ENCODE assay signal across 12 cellular contexts in genomic region chr9:107309271-107309670, GRCh38. TPM values are rescaled to one million over a fixed set of nuclear protein-coding genes. Genes with fewer than 3 reads are reported as not detected.
DNase-seq lines count a peak whose midpoint lies in the region; ATAC-seq, FAIRE-seq and TF ChIP-seq lines count a peak whose summit lies in the region.
"Had no signal": no experiment of that assay in that cellular context is flagged by ENCODE, and none has a peak within 500 bp of the region (broad histone marks: within the 10 kb centered on the region; RNA-seq: fewer than 3 reads in every experiment).

No MANE protein-coding gene starts in this region.

- TF ChIP-seq POLR2A in GM12891 (IDR thresholded peaks at IDR 0.05; ENCODE audit: low read depth, low read length), result no peak

- no peak overlapping the region for H3K4me3 ChIP-seq in Caco-2 (ENCODE audit: low read depth, low read length)
- H3K4me3 ChIP-seq: gastroesophageal sphincter, tibial nerve had no signal

- H3K9me3 ChIP-seq in Caco-2, result no peaks in the 10 kb centered on the region
- H3K9me3 ChIP-seq: gastroesophageal sphincter, tibial nerve had no signal

- intact Hi-C loops in Caco-2 (cut with micrococcal nuclease; ENCODE audit: unreplicated experiment), result no loop called here

- no peak for FAIRE-seq in GM12891 (lab: Jason Lieb, UNC)

- no peaks in the 10 kb centered on the region for H3K27me3 Mint-ChIP-seq in Caco-2 (ENCODE audit: insufficient read depth, unreplicated experiment)
- H3K27me3 Mint-ChIP-seq in activated naive CD8-positive, alpha-beta T cell treated with anti-CD3 and anti-CD28 coated beads for 36 hours, result no peaks in the 10 kb centered on the region
- H3K27me3 Mint-ChIP-seq: brain had no signal

- DNase-seq in Caco-2 (no peak), NAMALWA (ENCODE audit: low spot score) (no peak), GM12891 (ENCODE audit: insufficient read length, low spot score) (no peak), mesenteric fat pad (ENCODE audit: low spot score) (no peak)
- DNase-seq in activated naive CD8-positive, alpha-beta T cell treated with anti-CD3 and anti-CD28 coated beads for 36 hours, result no peak
- DNase-seq: NCI-H446 treated with DMSO at 0.1 percent for 48 hours had no signal

- H3K4me1 Mint-ChIP-seq in Caco-2 (ENCODE audit: low read depth, unreplicated experiment), result peaks cover 47% of the 10 kb centered on the region
- peaks cover 56% of the 10 kb centered on the region for H3K4me1 Mint-ChIP-seq in activated naive CD8-positive, alpha-beta T cell treated with anti-CD3 and anti-CD28 coated beads for 36 hours

- H3K4me3 Mint-ChIP-seq in Caco-2 (ENCODE audit: unreplicated experiment), result no peak overlapping the region
- no peak overlapping the region for H3K4me3 Mint-ChIP-seq in activated naive CD8-positive, alpha-beta T cell treated with anti-CD3 and anti-CD28 coated beads for 36 hours
- H3K4me3 Mint-ChIP-seq: brain had no signal

- BruUV-seq in Caco-2 (replicated peaks; lab: Mats Ljungman, UMichigan), result no TSS peak

- peaks cover 35% of the 10 kb centered on the region for H3K4me1 ChIP-seq in Caco-2

- no peaks in the 10 kb centered on the region for H3K9me3 Mint-ChIP-seq in Caco-2 (ENCODE audit: unreplicated experiment)
- peaks cover 1% of the 10 kb centered on the region for H3K9me3 Mint-ChIP-seq in activated naive CD8-positive, alpha-beta T cell treated with anti-CD3 and anti-CD28 coated beads for 36 hours
- H3K9me3 Mint-ChIP-seq: brain had no signal

- no peak for TF ChIP-seq CTCF in Caco-2 (IDR thresholded peaks at IDR 0.05; ENCODE audit: insufficient read depth in 1 of 2, low read depth in 1 of 2, low read length in 1 of 2, severe bottlenecking in 1 of 2, unreplicated experiment in 1 of 2)

- ATAC-seq in GM19452 (IDR thresholded peaks at IDR 0.05; ENCODE audit: unreplicated experiment), result peak; percentile 92
- peak; percentile 45 for ATAC-seq in HG03442 (IDR thresholded peaks at IDR 0.05; ENCODE audit: unreplicated experiment)
- no peak for ATAC-seq in GM19455 (IDR thresholded peaks at IDR 0.05; ENCODE audit: unreplicated experiment)
- ATAC-seq: gastroesophageal sphincter had no signal

- CTCF ChIA-PET in Caco-2 (lab: Charles Lee), result interaction anchor here (0.6 kb wide), 1 partner anchor 70 kb away, joined by 3 read pairs; no protein-coding TSS in a partner anchor

- no peaks in the 10 kb centered on the region for H3K27me3 ChIP-seq in Caco-2 (replicated peaks; ENCODE audit: control insufficient read depth, insufficient read depth, low read length)
- H3K27me3 ChIP-seq: gastroesophageal sphincter, tibial nerve had no signal

- H3K36me3 Mint-ChIP-seq in Caco-2 (ENCODE audit: insufficient read depth, unreplicated experiment), result peaks cover 88% of the 10 kb centered on the region
- H3K36me3 Mint-ChIP-seq in activated naive CD8-positive, alpha-beta T cell treated with anti-CD3 and anti-CD28 coated beads for 36 hours, result peaks cover 61% of the 10 kb centered on the region

- POLR2A ChIA-PET in Caco-2 (lab: Charles Lee), result no interaction called here

- peak overlapping the region; percentile 43 for H3K27ac Mint-ChIP-seq in Caco-2 (ENCODE audit: unreplicated experiment)
- H3K27ac Mint-ChIP-seq in activated naive CD8-positive, alpha-beta T cell treated with anti-CD3 and anti-CD28 coated beads for 36 hours, result peak overlapping the region; percentile 68

- peaks cover 7% of the 10 kb centered on the region for H3K36me3 ChIP-seq in Caco-2 (ENCODE audit: control insufficient read depth, insufficient read depth, low read length)

TF ChIP-seq in GM12891, 5 proteins besides CTCF, POLR2A, EP300 and RAD21:
- TF ChIP-seq POLR2AphosphoS5 (IDR thresholded peaks at IDR 0.05; ENCODE audit: low read depth, low read length) (no peak), TAF1 (IDR thresholded peaks at IDR 0.05; ENCODE audit: low read depth, low read length) (no peak), SPI1 (IDR thresholded peaks at IDR 0.05; ENCODE audit: low read depth, low read length) (no peak), POU2F2 (IDR thresholded peaks at IDR 0.05; ENCODE audit: low read depth, low read length) (no peak), PAX5 (IDR thresholded peaks at IDR 0.05; ENCODE audit: insufficient read depth, low read length, severe bottlenecking) (no peak)
TF ChIP-seq in GM12891: peak in this region for 0.

RNA-seq across cellular contexts. Expression of gene RAD23B, which starts 26.2 kb away (rescaled TPM):
- total RNA-seq in Caco-2 (2022), result 188 TPM in 2 replicates
- 100 to 1,000 TPM; 142 to 148 TPM for total RNA-seq in activated naive CD8-positive, alpha-beta T cell treated with anti-CD3 and anti-CD28 coated beads for 36 hours
- polyA plus RNA-seq in GM12891 (2012; ENCODE audit: low read depth, missing spikeins), result 48.3 TPM
- total RNA-seq in mesenteric fat pad, result 165 TPM
